8 cellular contexts compared by ENCODE assay signal in the genomic region with DNA sequence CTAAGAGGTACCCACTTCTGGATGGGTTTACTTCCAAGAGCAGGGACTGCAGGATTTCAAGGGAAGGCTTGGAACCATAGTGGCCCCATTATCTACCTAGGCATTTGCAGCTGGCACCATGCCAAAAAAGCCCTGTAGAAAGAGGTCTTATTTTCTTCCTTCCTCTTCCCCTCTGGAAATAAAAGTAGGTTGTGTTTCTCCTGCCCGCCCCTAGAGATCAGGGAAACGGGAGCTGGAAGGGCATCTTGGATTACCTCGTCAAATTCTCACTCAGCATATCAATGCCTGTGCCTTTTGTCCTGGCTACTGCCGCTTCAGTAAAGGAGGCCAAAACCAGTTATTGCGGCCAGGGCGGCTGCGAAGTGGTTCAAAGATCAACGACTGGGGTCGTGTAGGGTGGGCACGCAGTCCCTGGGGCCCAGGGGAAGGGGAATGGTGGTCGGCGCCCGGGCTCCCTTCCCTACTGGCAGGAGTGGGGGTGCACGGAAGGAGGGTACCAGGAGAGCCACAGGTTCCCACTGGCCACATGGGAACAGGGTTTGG. TPM values are rescaled to one million over a fixed set of nuclear protein-coding genes. Genes with fewer than 3 reads are reported as not detected.
A peak's percentile ranks its signal among the peaks of the same experiment; 100 is the strongest.
DNase-seq lines count a peak whose midpoint lies in the region; ATAC-seq, FAIRE-seq and TF ChIP-seq lines count a peak whose summit lies in the region.

No MANE protein-coding gene starts in this region.

- peaks cover 48% of the 10 kb centered on the region for H3K27me3 Mint-ChIP-seq in activated T-cell treated with anti-CD3 and anti-CD28 coated beads, Interleukin-2, amount 50 U/mL, for 72 hours (ENCODE audit: low read depth)

- H3K9me3 ChIP-seq in adipocyte (ENCODE audit: control insufficient read depth, low read length), result no peaks in the 10 kb centered on the region
- no peaks in the 10 kb centered on the region for H3K9me3 ChIP-seq in kidney (ENCODE audit: control insufficient read depth in 1 of 2, low read length in 2 of 2)

- peak overlapping the region in 1 of 2 donors; percentile 60 for H3K27ac ChIP-seq in kidney (ENCODE audit: low read depth in 2 of 2, low read length in 2 of 2)
- H3K27ac ChIP-seq in temporal lobe (ENCODE audit: low read depth, low read length), result peak overlapping the region; percentile 90

- H3K4me1 ChIP-seq in adipocyte (ENCODE audit: control insufficient read depth, insufficient read depth, low read length) (peaks cover 29% of the 10 kb centered on the region), kidney (ENCODE audit: control insufficient read depth in 1 of 2, insufficient read depth in 1 of 2, low read depth in 1 of 2, low read length in 2 of 2) (peaks cover 2 to 8% of the 10 kb centered on the region in 2 donors)

- intact Hi-C loops in kidney (cut with DNase I), result no loop called here

- H3K9me3 Mint-ChIP-seq in activated T-cell treated with anti-CD3 and anti-CD28 coated beads, Interleukin-2, amount 50 U/mL, for 72 hours, result no peaks in the 10 kb centered on the region

- no peaks in the 10 kb centered on the region for H3K36me3 Mint-ChIP-seq in activated T-cell treated with anti-CD3 and anti-CD28 coated beads, Interleukin-2, amount 50 U/mL, for 72 hours (ENCODE audit: insufficient read depth in 2 of 2)

- H3K9ac ChIP-seq in adipocyte (ENCODE audit: low read length) (peak overlapping the region; percentile 39), kidney (ENCODE audit: low read length in 2 of 2) (peak overlapping the region in 1 of 2 donors; percentile 35)

- H3K4me1 Mint-ChIP-seq in activated T-cell treated with anti-CD3 and anti-CD28 coated beads, Interleukin-2, amount 50 U/mL, for 72 hours (ENCODE audit: low read depth), result peaks cover 10% of the 10 kb centered on the region

- TF ChIP-seq CTCF in kidney (IDR thresholded peaks at IDR 0.05; ENCODE audit: borderline replicate concordance, extremely low read depth, insufficient read depth), result no peak

- no peak for ATAC-seq in activated T-cell treated with anti-CD3 and anti-CD28 coated beads, Interleukin-2, amount 50 U/mL, for 72 hours (replicated peaks in 1 of 2)
- ATAC-seq in GM21737 (IDR thresholded peaks at IDR 0.05; ENCODE audit: unreplicated experiment), result no peak

- H3K36me3 ChIP-seq in adipocyte (ENCODE audit: control insufficient read depth, insufficient read depth, low read length, severe bottlenecking) (no peaks in the 10 kb centered on the region), kidney (ENCODE audit: control insufficient read depth in 1 of 2, insufficient read depth in 2 of 2, low read length in 2 of 2) (no peaks in the 10 kb centered on the region)

- H3K27me3 ChIP-seq in adipocyte (replicated peaks; ENCODE audit: control insufficient read depth, insufficient read depth, low read length), result no peaks in the 10 kb centered on the region

- H3K4me3 ChIP-seq in adipocyte (ENCODE audit: low read length), result peak overlapping the region; percentile 85
- H3K4me3 ChIP-seq in kidney (ENCODE audit: low read length in 2 of 2), result peak overlapping the region; percentile 57 to 62

- no peak for FAIRE-seq in kidney (lab: Jason Lieb, UNC)
- no peak for FAIRE-seq in GM12891 (lab: Jason Lieb, UNC)

- no peak for TF ChIP-seq POLR2A in GM12891 (IDR thresholded peaks at IDR 0.05; ENCODE audit: low read depth, low read length)

- no peak for DNase-seq in activated T-cell treated with anti-CD3 and anti-CD28 coated beads, Interleukin-2, amount 50 U/mL, for 72 hours
- DNase-seq in activated T-cell treated with anti-CD3 and anti-CD28 coated beads, Interleukin-2, amount 50 U/mL, for 1 hour, result no peak
- DNase-seq in adipocyte (ENCODE audit: low read depth) (no peak), kidney (no peak), GM12891 (ENCODE audit: insufficient read length, low spot score) (no peak), HT-29 (ENCODE audit: low spot score) (no peak)

- no peak overlapping the region for H3K27ac Mint-ChIP-seq in activated T-cell treated with anti-CD3 and anti-CD28 coated beads, Interleukin-2, amount 50 U/mL, for 72 hours

- H3K4me3 Mint-ChIP-seq in activated T-cell treated with anti-CD3 and anti-CD28 coated beads, Interleukin-2, amount 50 U/mL, for 72 hours, result peak overlapping the region; percentile 57 to 78

TF ChIP-seq in GM12891, 5 proteins besides CTCF, POLR2A, EP300 and RAD21:
- TF ChIP-seq POU2F2 (IDR thresholded peaks at IDR 0.05; ENCODE audit: low read depth, low read length), result no peak
- no peak for TF ChIP-seq TAF1 (IDR thresholded peaks at IDR 0.05; ENCODE audit: low read depth, low read length)
- no peak for TF ChIP-seq SPI1 (IDR thresholded peaks at IDR 0.05; ENCODE audit: low read depth, low read length)
- no peak for TF ChIP-seq PAX5 (IDR thresholded peaks at IDR 0.05; ENCODE audit: insufficient read depth, low read length, severe bottlenecking)
- no peak for TF ChIP-seq POLR2AphosphoS5 (IDR thresholded peaks at IDR 0.05; ENCODE audit: low read depth, low read length)

RNA-seq across cellular contexts. Expression of gene SCD5, which starts 1.5 kb away (rescaled TPM):
- total RNA-seq in activated T-cell treated with anti-CD3 and anti-CD28 coated beads, Interleukin-2, amount 50 U/mL, for 72 hours, result 1 to 10 TPM; 1.5 to 1.6 TPM
- total RNA-seq in kidney (41.2 TPM), temporal lobe (271 TPM)
- 55.7 TPM for polyA plus RNA-seq in kidney (ENCODE audit: insufficient read depth, low read depth, low replicate concordance)
- polyA plus RNA-seq in GM12891 (2012; ENCODE audit: low read depth, missing spikeins), result 0.09 TPM
- 0.13 and 0.18 TPM in 2 replicates for total RNA-seq in HT-29 (2014; rRNA removed; shearing (Covaris generic))

Comparison
In these comparisons a context has a peak if more than half of its experiments do, and no peak if none do; other contexts are left out.
1. RNA of gene SCD5, which starts 1.5 kb away (total RNA-seq): 271 TPM in temporal lobe (single experiment) and 41.2 TPM in kidney (single experiment); 1.5 to 1.6 TPM in activated T-cell treated with anti-CD3 and anti-CD28 coated beads, Interleukin-2, amount 50 U/mL, for 72 hours and 0.13 to 0.18 TPM in HT-29; every median in the first group is over 10 times any median in the second.